In genomic region chr15:75454471-75455418, GRCh38 we compare ENCODE assay signal across 8 cellular contexts. TPM values are rescaled to one million over a fixed set of nuclear protein-coding genes. Genes with fewer than 3 reads are reported as not detected.
DNase-seq lines count a peak whose midpoint lies in the region; ATAC-seq, FAIRE-seq and TF ChIP-seq lines count a peak whose summit lies in the region.

No MANE protein-coding gene starts in this region.

- H3K27ac Mint-ChIP-seq in activated CD8-positive, alpha-beta T cell treated with anti-CD3 and anti-CD28 coated beads for 36 hours = peak overlapping the region; percentile 84

- peak overlapping the region; percentile 85 to 96 for H3K4me3 ChIP-seq in mucosa of rectum (ENCODE audit: low read length in 2 of 2)

- FAIRE-seq in GM12892 (lab: Jason Lieb, UNC) = no peak

- CTCF ChIA-PET in activated CD8-positive, alpha-beta T cell treated with anti-CD3 and anti-CD28 coated beads for 36 hours (lab: Charles Lee) = interaction anchor here (0.6 to 3.5 kb wide), 8 partner anchors 42 to 605 kb away, joined by 3 to 25 read pairs (median 5); partner anchors contain the start of genes IMP3, MAN2C1, PTPN9 and SNUPN

- peaks cover 22 to 27% of the 10 kb centered on the region in 2 donors for H3K4me1 ChIP-seq in mucosa of rectum (ENCODE audit: control insufficient read depth in 2 of 2, insufficient read depth in 2 of 2, low read length in 2 of 2)

- TF ChIP-seq POLR2A in GM12892 (IDR thresholded peaks at IDR 0.05; ENCODE audit: low read depth, low read length) = no peak; the same call in 1 of the 2 replicates

- no peaks in the 10 kb centered on the region for H3K27me3 ChIP-seq in mucosa of rectum (ENCODE audit: control insufficient read depth in 2 of 2, insufficient read depth in 2 of 2, low read length in 2 of 2)

- no peak for ATAC-seq in activated CD8-positive, alpha-beta T cell treated with anti-CD3 and anti-CD28 coated beads for 36 hours
- ATAC-seq in HG03196 (IDR thresholded peaks at IDR 0.05; ENCODE audit: unreplicated experiment) (no peak), HG02852 (IDR thresholded peaks at IDR 0.05; ENCODE audit: unreplicated experiment) (no peak)

- peak overlapping the region; percentile 78 to 86 for H3K9ac ChIP-seq in mucosa of rectum (ENCODE audit: low read depth in 1 of 2, low read length in 2 of 2)

- intact Hi-C loops in activated CD8-positive, alpha-beta T cell treated with anti-CD3 and anti-CD28 coated beads for 36 hours (cut with micrococcal nuclease) = loop anchor here (5.0 kb wide), 2 partner anchors 87 to 188 kb away; partner anchors contain the start of genes IMP3 and MAN2C1

- DNase-seq in GM12892 (ENCODE audit: insufficient read length) (peak; percentile 42), NCI-H345 treated with DMSO at 0.1 percent for 48 hours (lab: John Stamatoyannopoulos, UW; ENCODE audit: unreplicated experiment) (peak; percentile 24)
- DNase-seq in activated CD8-positive, alpha-beta T cell treated with anti-CD3 and anti-CD28 coated beads for 36 hours = peak; percentile 90
- peak; percentile 73 for DNase-seq in effector CD8-positive, alpha-beta T cell (lab: John Stamatoyannopoulos, UW)
- peak; percentile 69 for DNase-seq in stimulated activated CD8-positive, alpha-beta memory T cell treated with anti-CD3 and anti-CD28 coated beads, Interleukin-4, amount 100 ng/mL, for 24 hours (ENCODE audit: low read depth)

- no peaks in the 10 kb centered on the region for H3K27me3 Mint-ChIP-seq in activated CD8-positive, alpha-beta T cell treated with anti-CD3 and anti-CD28 coated beads for 36 hours

- peaks cover 6% of the 10 kb centered on the region for H3K36me3 Mint-ChIP-seq in activated CD8-positive, alpha-beta T cell treated with anti-CD3 and anti-CD28 coated beads for 36 hours (ENCODE audit: low read depth)

- POLR2A ChIA-PET in activated CD8-positive, alpha-beta T cell treated with anti-CD3 and anti-CD28 coated beads for 36 hours (lab: Charles Lee) = interaction anchor here (0.6 to 5.6 kb wide), 27 partner anchors 9 to 431 kb away, joined by 3 to 77 read pairs (median 4); partner anchors contain the start of genes IMP3, MAN2C1, PPCDC and PTPN9

- no peak for TF ChIP-seq CTCF in activated CD8-positive, alpha-beta T cell treated with anti-CD3 and anti-CD28 coated beads for 36 hours (IDR thresholded peaks at IDR 0.05)

- no peaks in the 10 kb centered on the region for H3K9me3 ChIP-seq in mucosa of rectum (ENCODE audit: control insufficient read depth in 2 of 2, low read length in 2 of 2)

- peaks cover 12% of the 10 kb centered on the region for H3K4me1 Mint-ChIP-seq in activated CD8-positive, alpha-beta T cell treated with anti-CD3 and anti-CD28 coated beads for 36 hours (ENCODE audit: low read depth)

- no peaks in the 10 kb centered on the region for H3K9me3 Mint-ChIP-seq in activated CD8-positive, alpha-beta T cell treated with anti-CD3 and anti-CD28 coated beads for 36 hours

- H3K27ac ChIP-seq in mucosa of rectum (ENCODE audit: low read depth in 2 of 2, low read length in 2 of 2) = peak overlapping the region; percentile 91 to 95

- peak overlapping the region; percentile 96 for H3K4me3 Mint-ChIP-seq in activated CD8-positive, alpha-beta T cell treated with anti-CD3 and anti-CD28 coated beads for 36 hours

- no peaks in the 10 kb centered on the region for H3K36me3 ChIP-seq in mucosa of rectum (ENCODE audit: control insufficient read depth in 2 of 2, insufficient read depth in 2 of 2, low read length in 2 of 2)

RNA-seq across cellular contexts. Expression of gene SIN3A, which starts 3.3 kb away (rescaled TPM):
- polyA plus RNA-seq in GM12892 (2012; ENCODE audit: missing spikeins) = 21.7 TPM
- 10 to 100 TPM; 67.5 to 72.4 TPM for total RNA-seq in activated CD8-positive, alpha-beta T cell treated with anti-CD3 and anti-CD28 coated beads for 36 hours

Comparison
In these comparisons a context has a peak if more than half of its experiments do, and no peak if none do; other contexts are left out.
1. DNase-seq: peak in every context shown above with its lines; median percentile 90 in activated CD8-positive, alpha-beta T cell treated with anti-CD3 and anti-CD28 coated beads for 36 hours; 73 in effector CD8-positive, alpha-beta T cell; 69 in stimulated activated CD8-positive, alpha-beta memory T cell treated with anti-CD3 and anti-CD28 coated beads, Interleukin-4, amount 100 ng/mL, for 24 hours; 42 in GM12892; 24 in NCI-H345 treated with DMSO at 0.1 percent for 48 hours.